ENCODE assay signal across 15 cellular contexts in the genomic region with DNA sequence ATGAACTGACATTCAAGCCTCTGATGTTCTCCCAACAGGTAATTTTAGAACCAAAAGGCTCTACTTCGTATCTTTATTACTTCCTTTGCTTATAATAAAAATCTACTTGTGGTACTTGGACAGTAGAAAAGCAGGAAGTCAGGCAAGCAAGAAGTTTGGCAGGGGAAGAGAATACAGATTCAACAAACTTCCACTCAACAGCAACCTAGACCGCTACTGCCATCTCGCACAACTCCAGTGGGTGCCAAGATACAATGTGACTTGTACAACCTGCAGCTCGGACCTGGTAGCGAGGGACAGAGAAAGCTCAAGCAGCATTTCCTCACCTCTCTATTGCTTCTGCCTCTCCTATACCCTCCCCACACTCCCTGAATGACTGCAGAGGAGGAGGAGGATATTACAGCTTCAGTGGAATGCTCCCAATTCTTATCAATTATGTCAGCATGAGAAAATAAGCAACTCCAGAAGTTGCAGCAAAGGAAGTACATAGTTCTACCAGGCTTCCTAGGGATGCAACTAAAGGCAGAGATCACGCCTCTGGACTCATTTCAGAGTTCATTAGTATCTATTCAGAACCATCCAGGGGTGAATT.
DNase-seq lines count a peak whose midpoint lies in the region; ATAC-seq and TF ChIP-seq lines count a peak whose summit lies in the region.
"Had no signal": no experiment of that assay in that cellular context is flagged by ENCODE, and none has a peak within 500 bp of the region (broad histone marks: within the 10 kb centered on the region; RNA-seq: fewer than 3 reads in every experiment).

No MANE protein-coding gene starts in this region.

- no peak for DNase-seq in right cardiac atrium
- DNase-seq in heart left ventricle, result no peak
- DNase-seq in type B pancreatic cell (ENCODE audit: extremely low spot score, unreplicated experiment), result no peak
- DNase-seq in substantia nigra (lab: John Stamatoyannopoulos, UW), result no peak
- no peak for DNase-seq in activated CD4-positive, alpha-beta T cell treated with anti-CD3 and anti-CD28 coated beads, Interleukin-2, amount 50 U/mL, for 1 hour
- DNase-seq in gastrocnemius medialis, result no peak
- DNase-seq: ACHN; CD4-positive, CD25-positive, alpha-beta regulatory T cell; DMS53; GM23248 had no signal

- H3K27me3 Mint-ChIP-seq in nephron (ENCODE audit: low read depth) (no peaks in the 10 kb centered on the region), type B pancreatic cell (no peaks in the 10 kb centered on the region)
- H3K27me3 Mint-ChIP-seq: CD4-positive, CD25-positive, alpha-beta regulatory T cell had no signal

- no peak overlapping the region for H3K4me3 Mint-ChIP-seq in nephron
- no peak overlapping the region for H3K4me3 Mint-ChIP-seq in type B pancreatic cell
- H3K4me3 Mint-ChIP-seq: CD4-positive, CD25-positive, alpha-beta regulatory T cell had no signal

- peaks cover 0 to 22% (median 8%) of the 10 kb centered on the region in 9 donors for H3K36me3 ChIP-seq in heart left ventricle
- no peaks in the 10 kb centered on the region for H3K36me3 ChIP-seq in gastrocnemius medialis

- TF ChIP-seq POLR2A in heart left ventricle (IDR thresholded peaks at IDR 0.05) (no peak), gastrocnemius medialis (IDR thresholded peaks at IDR 0.05) (no peak)

- in situ Hi-C loops in gastrocnemius medialis (cut with MboI; ENCODE audit: low sequenced_read_pairs in 4 of 4), result no loop called here

- ATAC-seq in right cardiac atrium (peak; percentile 64 to 66), heart left ventricle (no peak), gastrocnemius medialis (no peak)
- ATAC-seq: HCT116 had no signal

- intact Hi-C loops in right cardiac atrium (cut with DNase I), result no loop called here
- intact Hi-C loops in heart left ventricle (cut with DNase I), result no loop called here
- intact Hi-C loops in gastrocnemius medialis (cut with DNase I; ENCODE audit: low total_unique reads), result no loop called here

- WGBS in right cardiac atrium, result 39% methylated on average over 6 of the region's 6 CpGs
- WGBS in heart left ventricle, 4 donors, result 52 to 63% (median 57%) methylated on average over 6 of the region's 6 CpGs

- H3K36me3 Mint-ChIP-seq in nephron (ENCODE audit: low read depth) (peaks cover 37% of the 10 kb centered on the region), type B pancreatic cell (peaks cover 15% of the 10 kb centered on the region)

- H3K9me3 Mint-ChIP-seq in nephron (no peaks in the 10 kb centered on the region), type B pancreatic cell (no peaks in the 10 kb centered on the region)
- H3K9me3 Mint-ChIP-seq: CD4-positive, CD25-positive, alpha-beta regulatory T cell had no signal

- H3K9me3 ChIP-seq in right cardiac atrium (ENCODE audit: control insufficient read depth, low read length) (no peaks in the 10 kb centered on the region), heart left ventricle (no peaks in the 10 kb centered on the region), gastrocnemius medialis (no peaks in the 10 kb centered on the region)

- H3K27me3 ChIP-seq in right cardiac atrium (ENCODE audit: control insufficient read depth, insufficient read depth) (no peaks in the 10 kb centered on the region), heart left ventricle (no peaks in the 10 kb centered on the region), gastrocnemius medialis (no peaks in the 10 kb centered on the region)
- H3K27me3 ChIP-seq: BLaER1 treated with 17β-estradiol and CSF1 and Interleukin-3, amounts not matched to agents 10 nM and 100 nM had no signal

- H3K27ac ChIP-seq in right cardiac atrium (ENCODE audit: low read length) (no peak overlapping the region), heart left ventricle (no peak overlapping the region), VCaP (peak overlapping the region; percentile 59), substantia nigra (ENCODE audit: low read depth, low read length, poor library complexity, severe bottlenecking) (no peak overlapping the region), gastrocnemius medialis (no peak overlapping the region)
- H3K27ac ChIP-seq: BLaER1 treated with 17β-estradiol and CSF1 and Interleukin-3, amounts not matched to agents 10 nM and 100 nM; GM23248; HL-60 had no signal

- H3K4me1 Mint-ChIP-seq in nephron (peaks cover 4% of the 10 kb centered on the region), type B pancreatic cell (ENCODE audit: unreplicated experiment) (peaks cover 15% of the 10 kb centered on the region)

- no peak overlapping the region for H3K4me3 ChIP-seq in right cardiac atrium (ENCODE audit: low read length)
- no peak overlapping the region for H3K4me3 ChIP-seq in heart left ventricle
- no peak overlapping the region for H3K4me3 ChIP-seq in gastrocnemius medialis
- H3K4me3 ChIP-seq: BLaER1 treated with 17β-estradiol and CSF1 and Interleukin-3, amounts not matched to agents 10 nM and 100 nM; GM23248 had no signal

- H3K4me1 ChIP-seq in right cardiac atrium (ENCODE audit: control insufficient read depth, insufficient read depth, low read length), result no peaks in the 10 kb centered on the region
- H3K4me1 ChIP-seq in heart left ventricle, result peaks cover 0 to 8% (median 0%) of the 10 kb centered on the region in 12 donors
- H3K4me1 ChIP-seq in gastrocnemius medialis, result no peaks in the 10 kb centered on the region

- H3K27ac Mint-ChIP-seq in nephron, result peak overlapping the region; percentile 50 to 78 (median 60)
- no peak overlapping the region for H3K27ac Mint-ChIP-seq in type B pancreatic cell
- H3K27ac Mint-ChIP-seq: CD4-positive, CD25-positive, alpha-beta regulatory T cell had no signal

- no peak for TF ChIP-seq CTCF in heart left ventricle (IDR thresholded peaks at IDR 0.05)
- TF ChIP-seq CTCF in VCaP (conservative IDR thresholded peaks at IDR 0.05), result no peak
- no peak for TF ChIP-seq CTCF in nephron (IDR thresholded peaks at IDR 0.05; ENCODE audit: unreplicated experiment in 3 of 3)
- no peak for TF ChIP-seq CTCF in type B pancreatic cell (conservative IDR thresholded peaks at IDR 0.05)
- TF ChIP-seq CTCF in gastrocnemius medialis (IDR thresholded peaks at IDR 0.05 in 4 of 5, conservative IDR thresholded peaks at IDR 0.05 in 1 of 5), result no peak

Comparison
In these comparisons a context has a peak if more than half of its experiments do, and no peak if none do; other contexts are left out.
1. ATAC-seq: peak in right cardiac atrium (2 of 2); none in heart left ventricle (0 of 4) and gastrocnemius medialis (0 of 2).